Comparison of ENCODE assay signal across 21 cellular contexts in genomic region chr7:78487464-78487863, GRCh38.
"Had no signal": no experiment of that assay in that cellular context is flagged by ENCODE, and none has a peak within 500 bp of the region (broad histone marks: within the 10 kb centered on the region; RNA-seq: fewer than 3 reads in every experiment).

No MANE protein-coding gene starts in this region.

- H3K27me3 ChIP-seq: esophagus muscularis mucosa, gastrocnemius medialis, neutrophil, ovary, right atrium auricular region, transverse colon, uterus had no signal

- FAIRE-seq: astrocyte, colon had no signal

- DNase-seq: activated CD4-positive, alpha-beta T cell treated with anti-CD3 and anti-CD28 coated beads for 4 hours; activated CD4-positive, alpha-beta T cell treated with anti-CD3 and anti-CD28 coated beads, Interleukin-2, amount 50 U/mL, for 48 hours; activated CD4-positive, CD25-positive, alpha-beta regulatory T cell; activated naive CD4-positive, alpha-beta T cell treated with Interleukin-2 at 50 U/mL for 16 hours; activated naive CD8-positive, alpha-beta T cell treated with anti-CD3 and anti-CD28 coated beads for 36 hours; activated T-cell treated with anti-CD3 and anti-CD28 coated beads, Interleukin-2, amount 50 U/mL, for 48 hours; gastrocnemius medialis; hypothalamus; ovary; psoas muscle; stimulated activated CD4-positive, alpha-beta T cell treated with anti-CD3 and anti-CD28 coated beads, Interleukin-12 subunit alpha, Interleukin-12 subunit beta, amount 100 ng/mL, for 4 hours; stimulated activated CD4-positive, alpha-beta T cell treated with anti-CD3 and anti-CD28 coated beads, Interleukin-1b, Interleukin-23, amount 100 ng/mL, for 48 hours; T1000; transverse colon; uterus had no signal

- H3K4me3 ChIP-seq: esophagus muscularis mucosa, gastrocnemius medialis, ovary, psoas muscle, right atrium auricular region, transverse colon, uterus had no signal

- H3K9me3 ChIP-seq: esophagus muscularis mucosa, gastrocnemius medialis, neutrophil, ovary, psoas muscle, right atrium auricular region, transverse colon, uterus had no signal

- H3K27ac ChIP-seq: esophagus muscularis mucosa, gastrocnemius medialis, neutrophil, ovary, psoas muscle, right atrium auricular region, uterus had no signal

- H3K36me3 ChIP-seq: esophagus muscularis mucosa, gastrocnemius medialis, neutrophil, ovary, right atrium auricular region, transverse colon, uterus had no signal

- H3K4me1 ChIP-seq: gastrocnemius medialis, psoas muscle, uterus had no signal

- ATAC-seq: gastrocnemius medialis; natural killer cell treated with Interleukin-12 subunit alpha and Interleukin-12 subunit beta and Interleukin-15 and Interleukin-18, amount 100 ng/mL, for 72 hours; psoas muscle had no signal
